ENCODE assay signal across 15 cellular contexts in genomic region chr21:46024983-46025860, GRCh38. TPM values are rescaled to one million over a fixed set of nuclear protein-coding genes. Genes with fewer than 3 reads are reported as not detected.
DNase-seq lines count a peak whose midpoint lies in the region; ATAC-seq, FAIRE-seq and TF ChIP-seq lines count a peak whose summit lies in the region.
"Had no signal": no experiment of that assay in that cellular context is flagged by ENCODE, and none has a peak within 500 bp of the region (broad histone marks: within the 10 kb centered on the region; RNA-seq: fewer than 3 reads in every experiment).

No MANE protein-coding gene starts in this region.

- H3K36me3 Mint-ChIP-seq in osteocyte (ENCODE audit: unreplicated experiment) = peaks cover 7% of the 10 kb centered on the region

- H3K27me3 Mint-ChIP-seq in osteocyte (ENCODE audit: unreplicated experiment) = no peaks in the 10 kb centered on the region

- POLR2A ChIA-PET in BJ (lab: Charles Lee) = interaction anchor here (0.6 kb wide), 1 partner anchor 24 kb away, joined by 4 read pairs; no protein-coding TSS in a partner anchor

- peaks cover 41% of the 10 kb centered on the region for H3K4me1 Mint-ChIP-seq in osteocyte (ENCODE audit: unreplicated experiment)

- H3K27ac Mint-ChIP-seq in osteocyte (ENCODE audit: unreplicated experiment) = peak overlapping the region; percentile 86

- H3K9me3 ChIP-seq in RWPE2 (ENCODE audit: severe bottlenecking) = no peaks in the 10 kb centered on the region

- peaks cover 14% of the 10 kb centered on the region for H3K9me3 Mint-ChIP-seq in osteocyte (ENCODE audit: unreplicated experiment)

- H3K4me3 ChIP-seq in BJ (ENCODE audit: low read depth, low read length) = no peak overlapping the region
- H3K4me3 ChIP-seq in RWPE2 (ENCODE audit: severe bottlenecking) = no peak overlapping the region
- no peak overlapping the region for H3K4me3 ChIP-seq in fibroblast of pulmonary artery (replicated peaks; ENCODE audit: low read depth, low read length)
- H3K4me3 ChIP-seq: HAP-1 had no signal

- TF ChIP-seq CTCF in BJ (IDR thresholded peaks at IDR 0.05; ENCODE audit: insufficient read depth, low read depth, low read length) = no peak
- no peak for TF ChIP-seq CTCF in RWPE2 (IDR thresholded peaks at IDR 0.05; ENCODE audit: poor library complexity, severe bottlenecking)
- TF ChIP-seq CTCF in fibroblast of pulmonary artery (IDR thresholded peaks at IDR 0.05; ENCODE audit: low read length, missing control alignments) = no peak
- TF ChIP-seq CTCF in osteocyte (IDR thresholded peaks at IDR 0.05) = no peak

- FAIRE-seq in H54 (lab: Jason Lieb, UNC) = no peak
- FAIRE-seq: colon, TTC549 had no signal

- H3K36me3 ChIP-seq in BJ (ENCODE audit: control insufficient read depth, insufficient read depth, low read length) (no peaks in the 10 kb centered on the region), RWPE2 (ENCODE audit: low read depth) (no peaks in the 10 kb centered on the region)
- H3K36me3 ChIP-seq: HAP-1 had no signal

- no peak for TF ChIP-seq POLR2A in H54 (IDR thresholded peaks at IDR 0.05; ENCODE audit: low read depth, low read length)

- H3K27ac ChIP-seq in RWPE2 (ENCODE audit: poor library complexity, severe bottlenecking) = no peak overlapping the region

- no peak overlapping the region for H3K4me3 Mint-ChIP-seq in osteocyte (ENCODE audit: unreplicated experiment)

- H3K4me1 ChIP-seq in RWPE2 (ENCODE audit: insufficient read depth, poor library complexity, severe bottlenecking) = peaks cover 6% of the 10 kb centered on the region

- peak; percentile 72 for ATAC-seq in RWPE2 (ENCODE audit: low read depth)
- ATAC-seq: Panc1 had no signal

- CTCF ChIA-PET in BJ (lab: Yijun Ruan, JAX) = interaction anchor here (0.6 to 1.1 kb wide), 3 partner anchors 11 to 117 kb away, joined by 3 to 6 read pairs (median 3); no protein-coding TSS in a partner anchor

- DNase-seq in BJ (ENCODE audit: low read depth) (peak; percentile 22), RWPE2 (ENCODE audit: low spot score) (no peak), fibroblast of pulmonary artery (ENCODE audit: low read depth) (peak; percentile 73), osteocyte (ENCODE audit: extremely low spot score, unreplicated experiment) (no peak), H54 (ENCODE audit: insufficient read length, low spot score) (no peak), GDM1 (lab: John Stamatoyannopoulos, UW) (no peak), SHP77 treated with DMSO at 0.1 percent for 48 hours (lab: John Stamatoyannopoulos, UW) (no peak)
- no peak for DNase-seq in activated CD4-positive, alpha-beta T cell treated with anti-CD3 and anti-CD28 coated beads, Interleukin-2, amount 50 U/mL, for 4 hours
- DNase-seq: activated T-cell treated with anti-CD3 and anti-CD28 coated beads for 4 hours; Kasumi-1; stimulated activated naive CD4-positive, alpha-beta T cell treated with Interleukin-2 at 50 U/mL for 16 hours had no signal

- no peaks in the 10 kb centered on the region for H3K27me3 ChIP-seq in BJ (ENCODE audit: control insufficient read depth, insufficient read depth, low read length)
- H3K27me3 ChIP-seq in RWPE2 (ENCODE audit: insufficient read depth, poor library complexity, severe bottlenecking) = no peaks in the 10 kb centered on the region

RNA-seq across cellular contexts. Expression of gene COL6A1, which starts 43.7 kb away (rescaled TPM):
- polyA plus RNA-seq in BJ (2011; rRNA removed) = 220 and 672 TPM in 2 replicates
- polyA minus RNA-seq in BJ (2011; rRNA and poly(A)+ RNA removed) = 103 and 155 TPM in 2 replicates
- total RNA-seq in osteocyte = 1,503 and 1,582 TPM in 2 replicates

Comparison
In these comparisons a context has a peak if more than half of its experiments do, and no peak if none do; other contexts are left out.
1. DNase-seq: peak in BJ (single experiment) and fibroblast of pulmonary artery (single experiment); none in RWPE2 (single experiment), osteocyte (single experiment), H54 (single experiment), GDM1 (single experiment), activated CD4-positive, alpha-beta T cell treated with anti-CD3 and anti-CD28 coated beads, Interleukin-2, amount 50 U/mL, for 4 hours (0 of 2) and SHP77 treated with DMSO at 0.1 percent for 48 hours (single experiment).